In genomic region chr17:65055280-65055707, GRCh38 we compare ENCODE assay signal across 8 cellular contexts. TPM values are rescaled to one million over a fixed set of nuclear protein-coding genes. Genes with fewer than 3 reads are reported as not detected.
DNase-seq lines count a peak whose midpoint lies in the region; ATAC-seq and TF ChIP-seq lines count a peak whose summit lies in the region.

No MANE protein-coding gene starts in this region.

- no peaks in the 10 kb centered on the region for H3K27me3 ChIP-seq in right cardiac atrium (ENCODE audit: control insufficient read depth, insufficient read depth)
- H3K27me3 ChIP-seq in spleen (replicated peaks in 1 of 7) = no peaks in the 10 kb centered on the region

- CTCF ChIA-PET in activated CD4-positive, alpha-beta memory T cell treated with anti-CD3 and anti-CD28 coated beads for 36 hours (lab: Charles Lee) = interaction anchor here (0.5 to 1.2 kb wide), 2 partner anchors 45 to 71 kb away, joined by 3 to 14 read pairs; no protein-coding TSS in a partner anchor

- H3K4me3 ChIP-seq in right cardiac atrium (ENCODE audit: low read length) (peak overlapping the region; percentile 93), spleen (peak overlapping the region; percentile 59 to 93 (median 83))

- intact Hi-C loops in activated CD4-positive, alpha-beta memory T cell treated with anti-CD3 and anti-CD28 coated beads for 36 hours (cut with micrococcal nuclease) = loop anchor here (1.0 kb wide), 1 partner anchor 14 kb away; no protein-coding TSS in a partner anchor
- intact Hi-C loops in right cardiac atrium (cut with DNase I) = loop anchor here in 3 of 4 donors (5.0 to 10.0 kb wide), 2 partner anchors 70 to 78 kb away; no protein-coding TSS in a partner anchor
- intact Hi-C loops in spleen (cut with DNase I; ENCODE audit: low total_unique reads) = loop anchor here (5.0 kb wide), 1 partner anchor 78 kb away; no protein-coding TSS in a partner anchor

- DNase-seq in activated CD4-positive, alpha-beta memory T cell treated with anti-CD3 and anti-CD28 coated beads for 36 hours = no peak
- DNase-seq in right cardiac atrium (no peak), spleen (no peak), hepatic stellate cell (ENCODE audit: low spot score) (no peak), NCI-H446 (lab: John Stamatoyannopoulos, UW) (no peak), A172 (ENCODE audit: low spot score) (no peak)

- ATAC-seq in GM18867 (IDR thresholded peaks at IDR 0.05; ENCODE audit: unreplicated experiment) = peak; percentile 5
- ATAC-seq in HG02852 (IDR thresholded peaks at IDR 0.05; ENCODE audit: unreplicated experiment) = peak; percentile 11
- ATAC-seq in right cardiac atrium = no peak

- H3K27ac Mint-ChIP-seq in activated CD4-positive, alpha-beta memory T cell treated with anti-CD3 and anti-CD28 coated beads for 36 hours = peak overlapping the region; percentile 96

- no peaks in the 10 kb centered on the region for H3K9me3 Mint-ChIP-seq in activated CD4-positive, alpha-beta memory T cell treated with anti-CD3 and anti-CD28 coated beads for 36 hours

- no peaks in the 10 kb centered on the region for H3K4me1 ChIP-seq in right cardiac atrium (ENCODE audit: control insufficient read depth, insufficient read depth, low read length)
- peaks cover 43 to 87% (median 71%) of the 10 kb centered on the region in 6 donors for H3K4me1 ChIP-seq in spleen

- H3K4me1 Mint-ChIP-seq in activated CD4-positive, alpha-beta memory T cell treated with anti-CD3 and anti-CD28 coated beads for 36 hours (ENCODE audit: low read depth) = peaks cover 45% of the 10 kb centered on the region

- no peaks in the 10 kb centered on the region for H3K27me3 Mint-ChIP-seq in activated CD4-positive, alpha-beta memory T cell treated with anti-CD3 and anti-CD28 coated beads for 36 hours

- H3K36me3 Mint-ChIP-seq in activated CD4-positive, alpha-beta memory T cell treated with anti-CD3 and anti-CD28 coated beads for 36 hours = peaks cover 45% of the 10 kb centered on the region

- H3K9me3 ChIP-seq in right cardiac atrium (ENCODE audit: control insufficient read depth, low read length) (no peaks in the 10 kb centered on the region), spleen (no peaks in the 10 kb centered on the region)

- WGBS in right cardiac atrium = 3% methylated on average over 7 of the region's 7 CpGs
- WGBS in spleen, 5 donors = 4 to 5% (median 4%) methylated on average over 7 of the region's 7 CpGs

- TF ChIP-seq CTCF in spleen (IDR thresholded peaks at IDR 0.05 in 8 of 11, conservative IDR thresholded peaks at IDR 0.05 in 3 of 11) = no peak

- no peak for TF ChIP-seq POLR2A in spleen (IDR thresholded peaks at IDR 0.05)

- peak overlapping the region; percentile 92 for H3K4me3 Mint-ChIP-seq in activated CD4-positive, alpha-beta memory T cell treated with anti-CD3 and anti-CD28 coated beads for 36 hours

- peak overlapping the region; percentile 59 for H3K27ac ChIP-seq in right cardiac atrium (ENCODE audit: low read length)
- peak overlapping the region; percentile 91 to 100 (median 98) for H3K27ac ChIP-seq in spleen

- peaks cover 3 to 33% (median 27%) of the 10 kb centered on the region in 6 donors for H3K36me3 ChIP-seq in spleen

- POLR2A ChIA-PET in activated CD4-positive, alpha-beta memory T cell treated with anti-CD3 and anti-CD28 coated beads for 36 hours (lab: Charles Lee) = interaction anchor here (1.5 to 2.9 kb wide), 3 partner anchors 19 to 81 kb away, joined by 3 to 10 read pairs (median 9); no protein-coding TSS in a partner anchor

RNA-seq across cellular contexts. Expression of gene GNA13, which starts 1.2 kb away (rescaled TPM):
- total RNA-seq in activated CD4-positive, alpha-beta memory T cell treated with anti-CD3 and anti-CD28 coated beads for 36 hours = 10 to 100 TPM; 55.4 to 55.7 TPM
- total RNA-seq in right cardiac atrium (10 to 100 TPM; 25.4 to 30.1 (median 27.2) TPM), spleen (100 to 1,000 TPM in 3 of 7 donors, 10 to 100 TPM in 4; 69.5 to 125 (median 84.5) TPM)
- polyA plus RNA-seq in right cardiac atrium (11.7 TPM), spleen (10 to 100 TPM; 20.5 to 37.5 (median 25.4) TPM)
- 58.9 and 62.5 TPM in 2 replicates for total RNA-seq in A172 (2014; rRNA removed; shearing (Covaris generic))

Comparison
In these comparisons a context has a peak if more than half of its experiments do, and no peak if none do; other contexts are left out.
1. ATAC-seq: peak in GM18867 (single experiment) and HG02852 (single experiment); none in right cardiac atrium (0 of 2).